In genomic region chr6:110550353-110550752, GRCh38 we compare ENCODE assay signal across 1 cellular context.
TF ChIP-seq lines count a peak whose summit lies in the region.

No MANE protein-coding gene starts in this region.

TF ChIP-seq in GM23338, 12 proteins besides CTCF, POLR2A, EP300 and RAD21 (continued from another document):
- no peak for TF ChIP-seq ZNF462 (CRISPR knock-in tag; IDR thresholded peaks at IDR 0.05)
- TF ChIP-seq EZH2phosphoT487 (IDR thresholded peaks at IDR 0.05; ENCODE audit: unreplicated experiment) = no peak
